10 cellular contexts compared by ENCODE assay signal in the genomic region with DNA sequence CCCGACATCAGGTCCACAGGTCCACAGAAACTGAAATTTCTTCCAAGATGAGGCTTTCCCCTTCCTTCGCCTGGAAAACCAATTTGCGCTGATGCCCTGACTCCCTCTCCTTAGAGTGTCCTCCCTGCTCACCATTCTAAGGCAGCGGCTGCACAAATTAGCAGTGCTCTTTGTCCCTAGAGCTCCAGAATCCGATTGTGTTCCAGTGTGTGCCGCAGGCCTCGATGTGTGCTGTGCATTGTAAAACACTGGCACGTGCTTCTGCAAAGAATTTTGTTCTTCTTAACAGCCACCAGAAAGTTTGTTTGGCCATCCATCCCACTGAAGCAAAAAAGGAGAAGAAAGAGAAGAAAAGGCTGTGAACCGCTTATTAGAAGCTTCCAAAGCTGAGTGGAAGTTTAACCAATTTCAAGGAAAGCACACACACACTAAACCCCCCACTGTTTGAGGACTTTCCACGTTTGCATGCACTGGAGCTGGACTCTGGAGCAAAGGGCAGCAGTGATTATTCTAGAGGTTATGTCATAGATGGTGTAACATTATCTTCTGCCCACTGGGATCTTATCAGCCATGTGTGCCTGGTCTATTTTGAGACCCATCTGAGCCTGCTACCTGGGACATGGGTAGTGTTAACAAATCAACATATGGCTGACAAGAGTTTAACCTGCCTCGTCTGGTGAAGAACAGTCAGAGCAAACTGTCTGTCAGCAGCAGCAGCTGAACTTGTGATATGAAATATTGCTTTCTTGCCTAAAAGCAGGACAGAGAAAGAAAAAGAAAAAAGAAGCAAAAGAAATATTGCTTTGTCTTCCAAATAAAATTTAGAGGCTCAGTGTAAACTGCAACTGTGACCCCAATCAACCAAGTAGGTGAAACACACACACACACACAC.
DNase-seq lines count a peak whose midpoint lies in the region; ATAC-seq and TF ChIP-seq lines count a peak whose summit lies in the region.
"Had no signal": no experiment of that assay in that cellular context is flagged by ENCODE, and none has a peak within 500 bp of the region (broad histone marks: within the 10 kb centered on the region; RNA-seq: fewer than 3 reads in every experiment).

No MANE protein-coding gene starts in this region.

- TF ChIP-seq CTCF in choroid plexus epithelial cell (conservative IDR thresholded peaks at IDR 0.05; ENCODE audit: low read depth, low read length) (no peak), type B pancreatic cell (conservative IDR thresholded peaks at IDR 0.05) (no peak)

- H4K8ac ChIP-seq in mesenchymal stem cell (ENCODE audit: low read length) = peak overlapping the region; percentile 81

- no peak overlapping the region for H2AK5ac ChIP-seq in mesenchymal stem cell (ENCODE audit: low read length, severe bottlenecking)

- H3K4me2 ChIP-seq in mesenchymal stem cell (ENCODE audit: low read length, poor library complexity, severe bottlenecking) = no peak overlapping the region

- peak overlapping the region; percentile 20 for H2AFZ ChIP-seq in mesenchymal stem cell (ENCODE audit: low read depth, low read length)

- no peak for ATAC-seq in effector memory CD8-positive, alpha-beta T cell (replicated peaks)
- no peak for ATAC-seq in HG02938 (IDR thresholded peaks at IDR 0.05; ENCODE audit: unreplicated experiment)

- no peak overlapping the region for H3K4me3 ChIP-seq in choroid plexus epithelial cell (ENCODE audit: low read depth, low read length)
- no peak overlapping the region for H3K4me3 ChIP-seq in mesenchymal stem cell (ENCODE audit: insufficient read depth in 1 of 2, low read depth in 1 of 2, low read length in 2 of 2)
- H3K4me3 ChIP-seq: prostate gland had no signal

- H3K27ac ChIP-seq in mesenchymal stem cell (ENCODE audit: low read length, poor library complexity, severe bottlenecking) = peak overlapping the region; percentile 27

- H3K9me3 ChIP-seq in mesenchymal stem cell (ENCODE audit: control insufficient read depth, low read length) = no peaks in the 10 kb centered on the region
- H3K9me3 ChIP-seq: prostate gland had no signal

- H2BK5ac ChIP-seq in mesenchymal stem cell (ENCODE audit: low read depth, low read length, poor library complexity, severe bottlenecking) = peak overlapping the region; percentile 22

- DNase-seq in SHP77 (lab: John Stamatoyannopoulos, UW) (peak; percentile 24 to 29), SHP77 treated with DMSO at 0.1 percent for 48 hours (lab: John Stamatoyannopoulos, UW) (no peak), choroid plexus epithelial cell (ENCODE audit: low read depth) (peak; percentile 60), mesenchymal stem cell (peak; percentile 34), type B pancreatic cell (ENCODE audit: extremely low spot score, unreplicated experiment) (no peak), NCI-H446 treated with DMSO at 0.1 percent for 48 hours (lab: John Stamatoyannopoulos, UW) (no peak)
- no peak for DNase-seq in effector memory CD8-positive, alpha-beta T cell
- DNase-seq: activated T-cell treated with anti-CD3 and anti-CD28 coated beads, Interleukin-2, amount 50 U/mL, for 48 hours had no signal

- H3K79me1 ChIP-seq in mesenchymal stem cell (replicated peaks; ENCODE audit: low read length, poor library complexity, severe bottlenecking) = no peaks in the 10 kb centered on the region

- H2BK120ac ChIP-seq in mesenchymal stem cell (ENCODE audit: low read depth, low read length) = no peak overlapping the region

- peaks cover 29% of the 10 kb centered on the region for H3K4me1 Mint-ChIP-seq in type B pancreatic cell (ENCODE audit: unreplicated experiment)
- no peaks in the 10 kb centered on the region for H3K4me1 Mint-ChIP-seq in effector memory CD8-positive, alpha-beta T cell (ENCODE audit: low read depth in 2 of 2)

- H2BK12ac ChIP-seq in mesenchymal stem cell (ENCODE audit: low read length in 2 of 2) = peak overlapping the region; percentile 21 to 37

- H3K4me3 Mint-ChIP-seq in type B pancreatic cell = peak overlapping the region; percentile 46
- H3K4me3 Mint-ChIP-seq in effector memory CD8-positive, alpha-beta T cell = no peak overlapping the region

- H3K23ac ChIP-seq in mesenchymal stem cell (ENCODE audit: low read length in 2 of 2) = no peak overlapping the region

- H3K9me3 Mint-ChIP-seq in type B pancreatic cell = no peaks in the 10 kb centered on the region
- no peaks in the 10 kb centered on the region for H3K9me3 Mint-ChIP-seq in effector memory CD8-positive, alpha-beta T cell

- H3K4ac ChIP-seq in mesenchymal stem cell (ENCODE audit: low read depth in 1 of 2, low read length in 2 of 2) = peak overlapping the region in 1 of 2 experiments; percentile 20

- H4K91ac ChIP-seq in mesenchymal stem cell (ENCODE audit: low read length) = peak overlapping the region; percentile 75

- H3K4me1 ChIP-seq in mesenchymal stem cell (ENCODE audit: control insufficient read depth, insufficient read depth, low read depth, low read length) = peaks cover 8% of the 10 kb centered on the region
- H3K4me1 ChIP-seq: prostate gland had no signal

- H2BK15ac ChIP-seq in mesenchymal stem cell (ENCODE audit: low read depth, poor library complexity, severe bottlenecking) = no peak overlapping the region

- 65% methylated on average over 9 of the region's 11 CpGs for WGBS in mesenchymal stem cell

- H3K9ac ChIP-seq in mesenchymal stem cell (ENCODE audit: low read length) = no peak overlapping the region

- H3K36me3 Mint-ChIP-seq in type B pancreatic cell = no peaks in the 10 kb centered on the region
- no peaks in the 10 kb centered on the region for H3K36me3 Mint-ChIP-seq in effector memory CD8-positive, alpha-beta T cell (ENCODE audit: insufficient read depth)

- no peaks in the 10 kb centered on the region for H3K27me3 Mint-ChIP-seq in type B pancreatic cell
- peaks cover 0 to 6% of the 10 kb centered on the region in 2 donors for H3K27me3 Mint-ChIP-seq in effector memory CD8-positive, alpha-beta T cell

- peak overlapping the region; percentile 34 to 82 for H3K18ac ChIP-seq in mesenchymal stem cell (ENCODE audit: low read depth in 1 of 2, low read length in 2 of 2)

- H3K27ac Mint-ChIP-seq in type B pancreatic cell = peak overlapping the region; percentile 64
- no peak overlapping the region for H3K27ac Mint-ChIP-seq in effector memory CD8-positive, alpha-beta T cell

- H3K14ac ChIP-seq in mesenchymal stem cell (ENCODE audit: low read length in 2 of 2) = no peak overlapping the region

- H3K27me3 ChIP-seq in mesenchymal stem cell (ENCODE audit: control insufficient read depth in 1 of 2, insufficient read depth in 1 of 2, low read length in 2 of 2) = no peaks in the 10 kb centered on the region

- H3K36me3 ChIP-seq in mesenchymal stem cell (ENCODE audit: control insufficient read depth in 1 of 2, insufficient read depth in 2 of 2, low read depth in 1 of 2, low read length in 2 of 2) = no peaks in the 10 kb centered on the region
- H3K36me3 ChIP-seq: prostate gland had no signal

Comparison
In these comparisons a context has a peak if more than half of its experiments do, and no peak if none do; other contexts are left out.
1. DNase-seq: peak in SHP77 (2 of 2), choroid plexus epithelial cell (single experiment) and mesenchymal stem cell (single experiment); none in SHP77 treated with DMSO at 0.1 percent for 48 hours (single experiment), type B pancreatic cell (single experiment), NCI-H446 treated with DMSO at 0.1 percent for 48 hours (single experiment) and effector memory CD8-positive, alpha-beta T cell (0 of 3).